ENCODE assay signal across 8 cellular contexts in genomic region chr15:83837946-83838571, GRCh38.
DNase-seq lines count a peak whose midpoint lies in the region; ATAC-seq and TF ChIP-seq lines count a peak whose summit lies in the region.
"Had no signal": no experiment of that assay in that cellular context is flagged by ENCODE, and none has a peak within 500 bp of the region (broad histone marks: within the 10 kb centered on the region; RNA-seq: fewer than 3 reads in every experiment).

No MANE protein-coding gene starts in this region.

- no peak overlapping the region for H2BK15ac ChIP-seq in mesenchymal stem cell (ENCODE audit: low read depth, poor library complexity, severe bottlenecking)

- H3K4me3 Mint-ChIP-seq in CD4-positive, alpha-beta T cell = no peak overlapping the region
- H3K4me3 Mint-ChIP-seq: naive B cell had no signal

- H3K9ac ChIP-seq in mesenchymal stem cell (ENCODE audit: low read length) = no peak overlapping the region

- peaks cover 20% of the 10 kb centered on the region for H3K27me3 Mint-ChIP-seq in CD4-positive, alpha-beta T cell

- H2BK12ac ChIP-seq in mesenchymal stem cell (ENCODE audit: low read length in 2 of 2) = no peak overlapping the region

- peak; percentile 62 for TF ChIP-seq CTCF in GM06990 (IDR thresholded peaks at IDR 0.05; ENCODE audit: insufficient read depth, low read length, poor library complexity, severe bottlenecking)
- no peak for TF ChIP-seq CTCF in CD4-positive, alpha-beta T cell (IDR thresholded peaks at IDR 0.05)

- intact Hi-C loops in CD4-positive, alpha-beta T cell (cut with DNase I, micrococcal nuclease) = no loop called here

- no peak overlapping the region for H4K8ac ChIP-seq in mesenchymal stem cell (ENCODE audit: low read length)

- H3K4me2 ChIP-seq in mesenchymal stem cell (ENCODE audit: low read length, poor library complexity, severe bottlenecking) = no peak overlapping the region

- H3K36me3 Mint-ChIP-seq in CD4-positive, alpha-beta T cell (ENCODE audit: low read depth) = no peaks in the 10 kb centered on the region
- H3K36me3 Mint-ChIP-seq: naive B cell had no signal

- no peaks in the 10 kb centered on the region for H3K4me1 Mint-ChIP-seq in CD4-positive, alpha-beta T cell (ENCODE audit: low read depth)
- H3K4me1 Mint-ChIP-seq: naive B cell had no signal

- H2AK5ac ChIP-seq in mesenchymal stem cell (ENCODE audit: low read length, severe bottlenecking) = no peak overlapping the region

- no peak overlapping the region for H3K4ac ChIP-seq in mesenchymal stem cell (ENCODE audit: low read depth in 1 of 2, low read length in 2 of 2)

- H3K36me3 ChIP-seq in GM06990 (ENCODE audit: control insufficient read depth, insufficient read depth, low read length) (no peaks in the 10 kb centered on the region), mesenchymal stem cell (ENCODE audit: control insufficient read depth in 1 of 2, insufficient read depth in 2 of 2, low read depth in 1 of 2, low read length in 2 of 2) (no peaks in the 10 kb centered on the region)

- no peak overlapping the region for H3K14ac ChIP-seq in mesenchymal stem cell (ENCODE audit: low read length in 2 of 2)

- no peaks in the 10 kb centered on the region for H3K9me3 Mint-ChIP-seq in CD4-positive, alpha-beta T cell

- CTCF ChIA-PET in CD4-positive, alpha-beta T cell (lab: Charles Lee) = no interaction called here

- no peak overlapping the region for H2BK120ac ChIP-seq in mesenchymal stem cell (ENCODE audit: low read depth, low read length)

- no peak overlapping the region for H4K91ac ChIP-seq in mesenchymal stem cell (ENCODE audit: low read length)

- H3K79me1 ChIP-seq in mesenchymal stem cell (replicated peaks; ENCODE audit: low read length, poor library complexity, severe bottlenecking) = no peaks in the 10 kb centered on the region

- 29% methylated on average over 2 of the region's 8 CpGs for WGBS in mesenchymal stem cell

- no peak overlapping the region for H3K27ac Mint-ChIP-seq in CD4-positive, alpha-beta T cell
- H3K27ac Mint-ChIP-seq: naive B cell had no signal

- DNase-seq in GM06990 (ENCODE audit: extremely low read depth, insufficient read length) (peak; percentile 5), KBM-7 (peak; percentile 48), T47D (ENCODE audit: low read depth in 1 of 2, low spot score in 1 of 2) (peak; percentile 23 to 62), mesenchymal stem cell (peak; percentile 17), cortex of kidney (lab: John Stamatoyannopoulos, UW) (no peak)
- no peak for DNase-seq in CD4-positive, alpha-beta T cell
- DNase-seq: naive B cell had no signal

- no peaks in the 10 kb centered on the region for H3K9me3 ChIP-seq in mesenchymal stem cell (ENCODE audit: control insufficient read depth, low read length)
- no peaks in the 10 kb centered on the region for H3K9me3 ChIP-seq in CD4-positive, alpha-beta T cell (ENCODE audit: control insufficient read depth, low read length)

- in situ Hi-C loops in KBM-7 (cut with MboI; ENCODE audit: low pct_unique_long_range_greater_than_20kb, low sequenced_read_pairs) (no loop called here), T47D (cut with HindIII; ENCODE audit: low pct_unique_long_range_greater_than_20kb, low sequenced_read_pairs) (no loop called here)

- no peak for ATAC-seq in CD4-positive, alpha-beta T cell (ENCODE audit: poor library complexity)
- no peak for ATAC-seq in GM21737 (IDR thresholded peaks at IDR 0.05; ENCODE audit: unreplicated experiment)

- H3K4me1 ChIP-seq in mesenchymal stem cell (ENCODE audit: control insufficient read depth, insufficient read depth, low read depth, low read length) = peaks cover 2% of the 10 kb centered on the region

- H3K18ac ChIP-seq in mesenchymal stem cell (ENCODE audit: low read depth in 1 of 2, low read length in 2 of 2) = no peak overlapping the region

- H3K23ac ChIP-seq in mesenchymal stem cell (ENCODE audit: low read length in 2 of 2) = no peak overlapping the region

- POLR2A ChIA-PET in CD4-positive, alpha-beta T cell (lab: Charles Lee) = no interaction called here

- H3K27ac ChIP-seq in mesenchymal stem cell (ENCODE audit: low read length, poor library complexity, severe bottlenecking) = no peak overlapping the region
- H3K27ac ChIP-seq in CD4-positive, alpha-beta T cell (ENCODE audit: low read depth, low read length) = no peak overlapping the region

- H3K4me3 ChIP-seq in GM06990 (replicated peaks; ENCODE audit: low read depth, low read length) (no peak overlapping the region), mesenchymal stem cell (ENCODE audit: insufficient read depth in 1 of 2, low read depth in 1 of 2, low read length in 2 of 2) (no peak overlapping the region)

- H2BK5ac ChIP-seq in mesenchymal stem cell (ENCODE audit: low read depth, low read length, poor library complexity, severe bottlenecking) = no peak overlapping the region

- H3K27me3 ChIP-seq in GM06990 (replicated peaks; ENCODE audit: control insufficient read depth, insufficient read depth, low read length) (no peaks in the 10 kb centered on the region; the same call in 1 of the 2 replicates), mesenchymal stem cell (ENCODE audit: control insufficient read depth in 1 of 2, insufficient read depth in 1 of 2, low read length in 2 of 2) (no peaks in the 10 kb centered on the region)
- H3K27me3 ChIP-seq in CD4-positive, alpha-beta T cell (ENCODE audit: control insufficient read depth, insufficient read depth, low read length) = peaks cover 5% of the 10 kb centered on the region

- no peak overlapping the region for H2AFZ ChIP-seq in mesenchymal stem cell (ENCODE audit: low read depth, low read length)

Comparison
In these comparisons a context has a peak if more than half of its experiments do, and no peak if none do; other contexts are left out.
1. DNase-seq: peak in GM06990 (single experiment), KBM-7 (single experiment), T47D (2 of 2) and mesenchymal stem cell (single experiment); none in CD4-positive, alpha-beta T cell (0 of 10) and cortex of kidney (single experiment).